1 cellular context compared by ENCODE assay signal in genomic region chr1:35573776-35574654, GRCh38.
TF ChIP-seq lines count a peak whose summit lies in the region.

No MANE protein-coding gene starts in this region.

TF ChIP-seq in endothelial cell of umbilical vein, 7 proteins besides CTCF, POLR2A, EP300 and RAD21:
- no peak for TF ChIP-seq MAX (IDR thresholded peaks at IDR 0.05; ENCODE audit: insufficient read depth, insufficient read length)
- TF ChIP-seq EZH2 (IDR thresholded peaks at IDR 0.05; ENCODE audit: borderline replicate concordance, low read depth, low read length, severe bottlenecking): peak; percentile 100
TF ChIP-seq in endothelial cell of umbilical vein: peak in this region for 1.
